ENCODE assay signal across 24 cellular contexts in genomic region chr11:77223797-77224196, GRCh38.
"Had no signal": no experiment of that assay in that cellular context is flagged by ENCODE, and none has a peak within 500 bp of the region (broad histone marks: within the 10 kb centered on the region; RNA-seq: fewer than 3 reads in every experiment).

No MANE protein-coding gene starts in this region.

- H3K9me3 ChIP-seq: gastroesophageal sphincter, neutrophil, pancreas, right lobe of liver, testis, upper lobe of left lung had no signal

- H3K27me3 ChIP-seq: gastroesophageal sphincter, neutrophil, pancreas, right lobe of liver, testis, tibial artery, upper lobe of left lung had no signal

- H3K27ac ChIP-seq: gastroesophageal sphincter, heart right ventricle, neutrophil, pancreas, right lobe of liver, testis, tibial artery, upper lobe of left lung had no signal

- ATAC-seq: effector memory CD8-positive, alpha-beta T cell; gastroesophageal sphincter; heart right ventricle; left lobe of liver; naive thymus-derived CD8-positive, alpha-beta T cell; right lobe of liver; stimulated activated effector memory CD8-positive, alpha-beta T cell treated with anti-CD3 and anti-CD28 coated beads, Interleukin-12 subunit alpha, Interleukin-12 subunit beta, amount 100 ng/mL, for 72 hours had no signal

- H3K36me3 ChIP-seq: gastroesophageal sphincter, heart right ventricle, neutrophil, pancreas, tibial artery, upper lobe of left lung had no signal

- H3K4me1 ChIP-seq: gastroesophageal sphincter, heart right ventricle, pancreas, right lobe of liver, testis, tibial artery, upper lobe of left lung had no signal

- DNase-seq: cortex of kidney; effector memory CD8-positive, alpha-beta T cell; foreskin fibroblast; heart right ventricle; hippocampal formation; naive thymus-derived CD8-positive, alpha-beta T cell; nephron progenitor cell; pancreas; retina; right lobe of liver; small intestine; stimulated activated CD4-positive, alpha-beta T cell treated with anti-CD3 and anti-CD28 coated beads, Interleukin-12 subunit alpha, Interleukin-12 subunit beta, amount 100 ng/mL, for 4 hours; stimulated activated CD4-positive, alpha-beta T cell treated with anti-CD3 and anti-CD28 coated beads, Interleukin-1b, Interleukin-23, amount 100 ng/mL, for 48 hours; stimulated activated CD4-positive, alpha-beta T cell treated with anti-CD3 and anti-CD28 coated beads, Interleukin-4, amount 100 ng/mL, for 1 hour; stimulated activated naive CD4-positive, alpha-beta T cell treated with Interleukin-2 at 50 U/mL for 16 hours; substantia nigra; testis; tibial artery; upper lobe of left lung had no signal

- H3K4me3 ChIP-seq: gastroesophageal sphincter, heart right ventricle, lung, pancreas, right lobe of liver, testis, tibial artery, upper lobe of left lung had no signal
